Comparison of ENCODE assay signal across 22 cellular contexts in the genomic region with DNA sequence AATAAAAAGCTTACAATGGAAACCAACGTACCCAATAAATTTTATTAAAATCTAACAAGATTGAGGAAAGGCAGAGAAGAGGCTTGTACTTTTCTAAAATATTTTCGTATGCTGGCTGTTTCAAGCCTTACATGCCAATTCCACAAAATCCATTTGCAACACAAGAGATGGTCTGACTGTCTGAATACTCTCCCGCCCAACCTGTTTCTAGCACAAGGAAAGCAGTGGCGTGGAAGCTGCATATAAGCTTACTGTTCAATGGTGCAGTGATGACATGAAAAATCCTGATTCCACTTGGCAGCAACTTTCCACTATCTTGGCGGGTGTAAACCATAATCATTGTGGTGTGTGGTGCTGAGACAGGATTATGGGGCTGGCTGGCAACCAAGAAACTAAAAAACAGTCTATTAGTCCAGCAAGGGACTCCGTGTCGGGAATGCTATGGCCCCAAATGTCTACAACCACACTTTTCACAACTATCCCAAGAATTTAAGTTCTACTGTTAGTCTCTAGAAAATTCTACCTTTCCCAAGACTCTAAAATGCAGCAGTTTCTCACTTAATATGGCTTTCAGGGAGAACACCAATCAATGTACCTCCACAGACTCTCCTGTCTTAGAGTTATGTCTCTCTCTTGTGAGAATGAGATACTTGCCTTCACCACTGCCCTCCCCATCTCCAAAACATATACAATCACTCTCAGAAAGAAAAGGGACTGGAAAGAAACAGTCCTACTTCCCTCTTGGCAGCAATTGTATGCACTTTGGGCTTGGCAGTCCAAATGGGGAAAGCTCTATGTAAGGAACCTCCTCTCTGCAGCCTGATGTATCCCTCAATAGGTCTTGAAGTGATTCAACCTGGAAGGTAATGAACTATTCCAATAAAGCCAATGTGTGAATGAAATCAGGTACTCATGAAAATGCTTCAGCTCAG. TPM values are rescaled to one million over a fixed set of nuclear protein-coding genes. Genes with fewer than 3 reads are reported as not detected.
DNase-seq lines count a peak whose midpoint lies in the region; ATAC-seq and TF ChIP-seq lines count a peak whose summit lies in the region.
"Had no signal": no experiment of that assay in that cellular context is flagged by ENCODE, and none has a peak within 500 bp of the region (broad histone marks: within the 10 kb centered on the region; RNA-seq: fewer than 3 reads in every experiment).

No MANE protein-coding gene starts in this region.

- H3K9me3 ChIP-seq in HEK293 (ENCODE audit: control insufficient read depth, insufficient read depth, low read depth, low read length) (no peaks in the 10 kb centered on the region), colonic mucosa (no peaks in the 10 kb centered on the region), body of pancreas (no peaks in the 10 kb centered on the region)
- H3K9me3 ChIP-seq: stomach, upper lobe of right lung had no signal

- no peak overlapping the region for H3K9ac ChIP-seq in colonic mucosa (ENCODE audit: low read depth in 2 of 2, low read length in 2 of 2)

- H3K27ac ChIP-seq in HEK293 (ENCODE audit: extremely low read depth, low read depth, low read length), result no peak overlapping the region
- H3K27ac ChIP-seq in colonic mucosa, result no peak overlapping the region
- no peak overlapping the region for H3K27ac ChIP-seq in body of pancreas
- H3K27ac ChIP-seq: stomach, upper lobe of right lung had no signal

- WGBS in body of pancreas, 2 donors, result 80 to 91% methylated on average over 7 of the region's 7 CpGs

- H3K27me3 ChIP-seq in colonic mucosa (no peaks in the 10 kb centered on the region), body of pancreas (no peaks in the 10 kb centered on the region)
- H3K27me3 ChIP-seq: stomach, upper lobe of right lung had no signal

- CTCF ChIA-PET in HEK293 (lab: Yijun Ruan, JAX), result no interaction called here

- POLR2A ChIA-PET in HEK293 (lab: Yijun Ruan, JAX), result no interaction called here

- H3K4me1 ChIP-seq in HEK293 (ENCODE audit: control insufficient read depth, insufficient read depth, low read length) (peaks cover 17% of the 10 kb centered on the region), colonic mucosa (no peaks in the 10 kb centered on the region), body of pancreas (peaks cover 27% of the 10 kb centered on the region)

- intact Hi-C loops in colonic mucosa (cut with DNase I) (no loop called here), body of pancreas (cut with DNase I) (no loop called here)

- TF ChIP-seq POLR2A in body of pancreas (IDR thresholded peaks at IDR 0.05), result no peak

- TF ChIP-seq CTCF in HEK293 (tag by site-specific recombination; IDR thresholded peaks at IDR 0.05) (no peak), colonic mucosa (IDR thresholded peaks at IDR 0.05) (no peak), body of pancreas (IDR thresholded peaks at IDR 0.05) (no peak)

- DNase-seq in AG08395 (ENCODE audit: low spot score) (peak; percentile 47), astrocyte of the hippocampus (ENCODE audit: low read depth, low spot score) (peak; percentile 74), myocyte (ENCODE audit: low read depth) (peak; percentile 30), colonic mucosa (no peak), body of pancreas (no peak), A172 (ENCODE audit: low spot score) (no peak), middle frontal gyrus (ENCODE audit: extremely low spot score, low spot score) (no peak)
- DNase-seq: activated CD4-positive, alpha-beta T cell treated with anti-CD3 and anti-CD28 coated beads for 1 hour; activated naive CD4-positive, alpha-beta T cell treated with anti-CD3 and anti-CD28 coated beads, Interleukin-2, amount 10 ng/mL, durations not matched to agents 7 days and 5 days; activated T-cell treated with anti-CD3 and anti-CD28 coated beads, Interleukin-2, amount 50 U/mL, for 24 hours; aorta; glutamatergic neuron; HCEC 1CT; KBM-7; kidney glomerular epithelial cell; naive B cell; NCI-H1436 treated with DMSO at 0.1 percent for 48 hours; retina; stomach; T-helper 1 cell; upper lobe of right lung had no signal

- H3K36me3 ChIP-seq in HEK293 (ENCODE audit: control insufficient read depth in 2 of 2, insufficient read depth in 1 of 2, low read length in 2 of 2) (no peaks in the 10 kb centered on the region), colonic mucosa (no peaks in the 10 kb centered on the region), body of pancreas (replicated peaks in 1 of 2; ENCODE audit: insufficient read depth in 1 of 2, low read depth in 2 of 2) (no peaks in the 10 kb centered on the region)
- H3K36me3 ChIP-seq: stomach, upper lobe of right lung had no signal

- H3K4me3 ChIP-seq in HEK293 (ENCODE audit: low read depth, low read length), result no peak overlapping the region
- H3K4me3 ChIP-seq in colonic mucosa, result no peak overlapping the region
- no peak overlapping the region for H3K4me3 ChIP-seq in body of pancreas
- H3K4me3 ChIP-seq: stomach, upper lobe of right lung had no signal

- ATAC-seq in body of pancreas, result no peak
- ATAC-seq: upper lobe of right lung had no signal

TF ChIP-seq in HEK293, 187 proteins besides CTCF, POLR2A, EP300 and RAD21:
- no peak for TF ChIP-seq ZNF202 (tag by site-specific recombination; IDR thresholded peaks at IDR 0.05; ENCODE audit: borderline replicate concordance)
- TF ChIP-seq ZNF664 (tag by site-specific recombination; IDR thresholded peaks at IDR 0.05), result peak; percentile 64; the same call in 1 of the 2 replicates
- TF ChIP-seq OVOL3 (tag by site-specific recombination; IDR thresholded peaks at IDR 0.05), result no peak
- no peak for TF ChIP-seq ZBTB21 (tag by site-specific recombination; IDR thresholded peaks at IDR 0.05)
- no peak for TF ChIP-seq ZNF560 (tag by site-specific recombination; IDR thresholded peaks at IDR 0.05; ENCODE audit: borderline replicate concordance)

RNA-seq across cellular contexts. Expression of gene COLGALT2, which starts 9.5 kb away (rescaled TPM):
- total RNA-seq in myocyte (6.0 and 11.4 TPM in 2 replicates), colonic mucosa (under 1 TPM; 0.32 to 0.40 TPM), body of pancreas (1 to 10 TPM; 2.3 to 6.9 TPM)
- 5.5 TPM for polyA plus RNA-seq in myocyte (2012)
- total RNA-seq in A172 (2014; rRNA removed; shearing (Covaris generic)), result 1.1 and 1.2 TPM in 2 replicates

RNA-seq across cellular contexts. Expression of gene TSEN15, which starts 23.5 kb away (rescaled TPM):
- total RNA-seq in myocyte, result 56.8 and 80.1 TPM in 2 replicates
- 32.7 TPM for polyA plus RNA-seq in myocyte (2012)
- total RNA-seq in colonic mucosa, result 10 to 100 TPM; 13.3 to 18.5 TPM
- 10 to 100 TPM; 17.1 to 23.1 TPM for total RNA-seq in body of pancreas
- total RNA-seq in A172 (2014; rRNA removed; shearing (Covaris generic)), result 154 and 167 TPM in 2 replicates

Comparison
In these comparisons a context has a peak if more than half of its experiments do, and no peak if none do; other contexts are left out.
1. DNase-seq: peak in AG08395 (single experiment), astrocyte of the hippocampus (single experiment) and myocyte (single experiment); none in colonic mucosa (single experiment), body of pancreas (0 of 4), A172 (single experiment) and middle frontal gyrus (single experiment).